Comparison of ENCODE assay signal across 23 cellular contexts in the genomic region with DNA sequence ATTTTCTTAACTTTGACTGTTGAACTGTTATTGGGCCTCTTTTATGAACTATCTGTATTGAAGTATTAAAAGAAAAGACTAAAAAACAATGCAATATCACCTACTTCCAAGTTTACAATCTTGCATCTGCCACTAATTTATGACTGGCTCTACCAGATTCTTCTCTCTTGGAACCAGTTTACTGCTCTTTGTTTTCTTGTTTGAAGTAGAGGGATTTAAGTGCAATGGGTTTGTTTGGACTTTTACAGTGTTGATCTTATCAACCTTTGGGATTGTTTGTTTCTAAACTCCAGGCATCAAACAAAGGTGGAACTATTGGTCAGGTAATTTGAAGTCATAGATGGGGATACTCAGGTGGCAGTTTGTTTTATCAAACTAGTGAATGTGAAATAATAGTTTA.
"Had no signal": no experiment of that assay in that cellular context is flagged by ENCODE, and none has a peak within 500 bp of the region (broad histone marks: within the 10 kb centered on the region; RNA-seq: fewer than 3 reads in every experiment).

No MANE protein-coding gene starts in this region.

- H3K27me3 Mint-ChIP-seq: naive B cell; natural killer cell treated with Interleukin-12 subunit alpha and Interleukin-12 subunit beta and Interleukin-15 and Interleukin-18, amount 100 ng/mL, for 72 hours; progenitor cell of endocrine pancreas; stimulated activated naive CD8-positive, alpha-beta T cell treated with anti-CD3 and anti-CD28 coated beads, Interleukin-15, amount 100 ng/mL, for 72 hours had no signal

- H3K4me1 Mint-ChIP-seq: naive B cell; neural progenitor cell; stimulated activated naive CD8-positive, alpha-beta T cell treated with anti-CD3 and anti-CD28 coated beads, Interleukin-15, amount 100 ng/mL, for 72 hours had no signal

- H3K4me1 ChIP-seq: lower lobe of right lung, parathyroid adenoma, right atrium auricular region, suprapubic skin, transverse colon, upper lobe of right lung, uterus had no signal

- H3K9me3 ChIP-seq: lower lobe of right lung, mucosa of descending colon, right atrium auricular region, suprapubic skin, transverse colon, upper lobe of right lung, uterus had no signal

- H3K9me3 Mint-ChIP-seq: neural progenitor cell; stimulated activated naive CD8-positive, alpha-beta T cell treated with anti-CD3 and anti-CD28 coated beads, Interleukin-15, amount 100 ng/mL, for 72 hours had no signal

- DNase-seq: dorsolateral prefrontal cortex; effector CD4-positive, alpha-beta T cell; head of caudate nucleus; left ventricle myocardium superior; lower lobe of right lung; mucosa of descending colon; naive B cell; stimulated activated CD4-positive, alpha-beta T cell treated with anti-CD3 and anti-CD28 coated beads, Interleukin-12 subunit alpha, Interleukin-12 subunit beta, amount 100 ng/mL, for 4 hours; stimulated activated CD4-positive, alpha-beta T cell treated with anti-CD3 and anti-CD28 coated beads, Interleukin-1b, Interleukin-23, amount 100 ng/mL, for 48 hours; stimulated activated CD4-positive, alpha-beta T cell treated with anti-CD3 and anti-CD28 coated beads, Interleukin-4, amount 100 ng/mL, for 1 hour; stimulated activated CD8-positive, alpha-beta memory T cell treated with anti-CD3 and anti-CD28 coated beads, Interleukin-4, amount 100 ng/mL, for 48 hours; stimulated activated naive CD4-positive, alpha-beta T cell; stimulated activated naive CD8-positive, alpha-beta T cell treated with anti-CD3 and anti-CD28 coated beads, Interleukin-15, amount 100 ng/mL, for 72 hours; transverse colon; upper lobe of right lung; uterus had no signal

- H3K9ac ChIP-seq: neural progenitor cell, parathyroid adenoma had no signal

- H3K36me3 ChIP-seq: lower lobe of right lung, neural progenitor cell, right atrium auricular region, suprapubic skin, transverse colon, upper lobe of right lung, uterus had no signal

- H3K27ac ChIP-seq: dorsolateral prefrontal cortex, lower lobe of right lung, neural progenitor cell, parathyroid adenoma, right atrium auricular region, suprapubic skin, transverse colon, upper lobe of right lung, uterus had no signal

- H3K4me3 ChIP-seq: dorsolateral prefrontal cortex, lower lobe of right lung, mucosa of descending colon, neural progenitor cell, right atrium auricular region, smooth muscle cell, suprapubic skin, transverse colon, upper lobe of right lung, uterus had no signal

- H3K27ac Mint-ChIP-seq: natural killer cell treated with Interleukin-12 subunit alpha and Interleukin-12 subunit beta and Interleukin-15 and Interleukin-18, amount 100 ng/mL, for 72 hours; neural progenitor cell; progenitor cell of endocrine pancreas; stimulated activated naive CD8-positive, alpha-beta T cell treated with anti-CD3 and anti-CD28 coated beads, Interleukin-15, amount 100 ng/mL, for 72 hours had no signal

- H3K4me3 Mint-ChIP-seq: naive B cell; natural killer cell treated with Interleukin-12 subunit alpha and Interleukin-12 subunit beta and Interleukin-15 and Interleukin-18, amount 100 ng/mL, for 72 hours; neural progenitor cell; stimulated activated naive CD8-positive, alpha-beta T cell treated with anti-CD3 and anti-CD28 coated beads, Interleukin-15, amount 100 ng/mL, for 72 hours had no signal

- H3K4me2 ChIP-seq: neural progenitor cell, smooth muscle cell had no signal

- H3K27me3 ChIP-seq: neural progenitor cell, right atrium auricular region, transverse colon, uterus had no signal

- H3K79me2 ChIP-seq: parathyroid adenoma had no signal

- H3K36me3 Mint-ChIP-seq: naive B cell; natural killer cell treated with Interleukin-12 subunit alpha and Interleukin-12 subunit beta and Interleukin-15 and Interleukin-18, amount 100 ng/mL, for 72 hours; neural progenitor cell had no signal
